In the genomic region with DNA sequence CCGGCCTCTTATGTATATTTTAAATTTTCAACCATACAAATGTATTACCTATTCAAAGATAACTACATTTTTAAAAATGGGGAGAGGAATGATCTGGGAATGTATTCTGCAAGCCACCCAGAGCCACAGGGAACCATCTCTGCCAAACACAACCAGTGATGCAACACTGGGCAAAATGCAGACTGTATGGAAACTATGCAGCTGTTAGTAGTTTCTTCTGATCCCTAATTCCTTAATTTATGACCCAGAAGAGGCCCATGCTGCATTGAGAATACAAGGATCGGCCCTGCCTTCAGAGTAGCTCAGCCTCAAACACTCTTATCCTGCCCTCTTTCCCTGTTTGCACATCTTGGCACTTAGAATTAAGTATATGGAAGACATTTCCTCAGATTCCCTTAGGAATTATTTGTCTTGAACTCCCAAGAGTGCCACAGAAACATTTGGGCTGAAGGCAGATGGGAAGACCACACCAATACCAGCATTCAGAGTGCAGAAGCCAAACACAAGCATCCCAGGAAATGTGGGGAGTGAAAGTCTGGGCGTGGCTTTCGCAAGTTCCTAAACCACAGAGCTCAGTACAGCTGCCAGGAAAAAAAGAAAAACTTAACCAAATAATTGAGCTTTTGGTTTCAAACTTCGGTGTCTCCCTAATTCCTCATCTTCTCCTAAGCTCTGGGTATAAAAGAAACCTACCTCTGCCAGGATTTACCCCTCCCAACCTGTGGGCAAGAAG, we compare ENCODE assay signal across 11 cellular contexts. TPM values are rescaled to one million over a fixed set of nuclear protein-coding genes. Genes with fewer than 3 reads are reported as not detected.
A peak's percentile ranks its signal among the peaks of the same experiment; 100 is the strongest.
DNase-seq lines count a peak whose midpoint lies in the region; ATAC-seq and TF ChIP-seq lines count a peak whose summit lies in the region.
"Had no signal": no experiment of that assay in that cellular context is flagged by ENCODE, and none has a peak within 500 bp of the region (broad histone marks: within the 10 kb centered on the region; RNA-seq: fewer than 3 reads in every experiment).

No MANE protein-coding gene starts in this region.

- H3K4ac ChIP-seq in H9 (ENCODE audit: low read depth, low read length), result no peak overlapping the region

- no peak overlapping the region for H3K4me2 ChIP-seq in H9 (ENCODE audit: insufficient read depth, insufficient read length, low read length)

- H3K27ac ChIP-seq in CD4-positive, alpha-beta T cell (ENCODE audit: low read depth, low read length), result no peak overlapping the region
- H3K27ac ChIP-seq in H9 (ENCODE audit: insufficient read length, low read depth, low read length) (no peak overlapping the region), substantia nigra (ENCODE audit: low read depth, low read length, poor library complexity, severe bottlenecking) (no peak overlapping the region)
- H3K27ac ChIP-seq: cardiac muscle cell had no signal

- no peak overlapping the region for H2AK5ac ChIP-seq in H9 (ENCODE audit: insufficient read length, low read length)

- H4K8ac ChIP-seq in H9 (replicated peaks; ENCODE audit: insufficient read length, low read depth, low read length), result no peak overlapping the region

- no CpG with 5 or more reads among the region's 5 CpGs for WGBS in H9 (ENCODE audit: extremely low coverage, insufficient read length, low lambda C conversion rate)

- no peak overlapping the region for H3K4me3 Mint-ChIP-seq in CD4-positive, alpha-beta T cell
- H3K4me3 Mint-ChIP-seq in osteocyte (ENCODE audit: unreplicated experiment) (peak overlapping the region; percentile 69), H9 (no peak overlapping the region)

- no peak overlapping the region for H4K91ac ChIP-seq in H9 (ENCODE audit: insufficient read length, low read depth, low read length)

- ATAC-seq in CD4-positive, alpha-beta T cell (ENCODE audit: poor library complexity), result no peak
- no peak for ATAC-seq in HG03460 (IDR thresholded peaks at IDR 0.05; ENCODE audit: unreplicated experiment)
- ATAC-seq: GM12878 had no signal

- no peaks in the 10 kb centered on the region for H3K4me1 ChIP-seq in H9 (ENCODE audit: insufficient read depth, low read length)

- H3K9ac ChIP-seq in H9 (ENCODE audit: extremely low read depth, insufficient read length, low read length), result no peak overlapping the region

- no peak overlapping the region for H4K5ac ChIP-seq in H9 (ENCODE audit: insufficient read length, low read depth, low read length)

- no peaks in the 10 kb centered on the region for H3K9me3 ChIP-seq in CD4-positive, alpha-beta T cell (ENCODE audit: control insufficient read depth, low read length)
- no peaks in the 10 kb centered on the region for H3K9me3 ChIP-seq in H9 (ENCODE audit: control insufficient read depth, low read depth, low read length)
- H3K9me3 ChIP-seq: ovary had no signal

- H3K27me3 Mint-ChIP-seq in CD4-positive, alpha-beta T cell, result no peaks in the 10 kb centered on the region
- H3K27me3 Mint-ChIP-seq in osteocyte (ENCODE audit: unreplicated experiment) (no peaks in the 10 kb centered on the region), H9 (ENCODE audit: low read depth) (no peaks in the 10 kb centered on the region)

- no peak overlapping the region for H3K23ac ChIP-seq in H9 (ENCODE audit: insufficient read length, low read depth, low read length)

- no peaks in the 10 kb centered on the region for H3K79me2 ChIP-seq in H9 (ENCODE audit: insufficient read depth, low read length)

- H3K36me3 Mint-ChIP-seq in CD4-positive, alpha-beta T cell (ENCODE audit: low read depth), result peaks cover 60% of the 10 kb centered on the region
- peaks cover 18% of the 10 kb centered on the region for H3K36me3 Mint-ChIP-seq in osteocyte (ENCODE audit: unreplicated experiment)
- H3K36me3 Mint-ChIP-seq in H9 (ENCODE audit: insufficient read depth in 1 of 3, low read depth in 3 of 3), result peaks cover 17 to 42% (median 42%) of the 10 kb centered on the region in 3 experiments

- POLR2A ChIA-PET in CD4-positive, alpha-beta T cell (lab: Charles Lee), result interaction anchor here (0.8 to 4.4 kb wide), 6 partner anchors 13 to 252 kb away, joined by 3 to 22 read pairs (median 5); partner anchors contain the start of genes IMP3, MAN2C1 and PTPN9

- H3K4me1 Mint-ChIP-seq in CD4-positive, alpha-beta T cell (ENCODE audit: low read depth), result peaks cover 27% of the 10 kb centered on the region
- H3K4me1 Mint-ChIP-seq in osteocyte (ENCODE audit: unreplicated experiment), result peaks cover 32% of the 10 kb centered on the region
- no peaks in the 10 kb centered on the region for H3K4me1 Mint-ChIP-seq in H9

- H4K20me1 ChIP-seq in H9 (ENCODE audit: control insufficient read depth, insufficient read depth, insufficient read length), result no peaks in the 10 kb centered on the region

- no peak overlapping the region for H2BK15ac ChIP-seq in H9 (ENCODE audit: low read depth, low read length)

- no peak overlapping the region for H3K18ac ChIP-seq in H9 (ENCODE audit: insufficient read length, low read depth, low read length)

- H3K9me3 Mint-ChIP-seq in CD4-positive, alpha-beta T cell, result no peaks in the 10 kb centered on the region
- H3K9me3 Mint-ChIP-seq in osteocyte (ENCODE audit: unreplicated experiment) (no peaks in the 10 kb centered on the region), H9 (no peaks in the 10 kb centered on the region)

- DNase-seq in CD4-positive, alpha-beta T cell, result no peak
- peak; percentile 64 for DNase-seq in RPMI7951 (ENCODE audit: low read depth)
- DNase-seq in epithelial cell of esophagus (ENCODE audit: low read depth), result peak; percentile 33
- DNase-seq in osteocyte (ENCODE audit: extremely low spot score, unreplicated experiment), result no peak
- no peak for DNase-seq in DMS 273 (lab: John Stamatoyannopoulos, UW; ENCODE audit: unreplicated experiment)
- DNase-seq in H9, result no peak
- DNase-seq in substantia nigra (lab: John Stamatoyannopoulos, UW), result no peak

- H3K27me3 ChIP-seq in CD4-positive, alpha-beta T cell (ENCODE audit: control insufficient read depth, insufficient read depth, low read length), result no peaks in the 10 kb centered on the region
- peaks cover 2% of the 10 kb centered on the region; the same call in 1 of the 2 replicates for H3K27me3 ChIP-seq in H9 (ENCODE audit: insufficient read depth, low read length)
- H3K27me3 ChIP-seq: cardiac muscle cell, ovary had no signal

- no peak overlapping the region for H3T11ph ChIP-seq in H9 (ENCODE audit: low read length)

- H3K79me1 ChIP-seq in H9 (ENCODE audit: insufficient read depth, low read depth, low read length, poor library complexity, severe bottlenecking), result no peaks in the 10 kb centered on the region

- no peak overlapping the region for H2BK12ac ChIP-seq in H9 (ENCODE audit: insufficient read length, low read depth, low read length)

- no peaks in the 10 kb centered on the region for H3K23me2 ChIP-seq in H9 (ENCODE audit: insufficient read length, low read depth, low read length, poor library complexity, severe bottlenecking)

- no peak overlapping the region for H3K56ac ChIP-seq in H9 (ENCODE audit: insufficient read length, low read depth, low read length)

- H2BK120ac ChIP-seq in H9 (ENCODE audit: low read depth, low read length, poor library complexity, severe bottlenecking), result no peak overlapping the region

- no peak overlapping the region for H2BK20ac ChIP-seq in H9 (ENCODE audit: low read depth, low read length, poor library complexity, severe bottlenecking)

- peak overlapping the region; percentile 79 for H3K27ac Mint-ChIP-seq in CD4-positive, alpha-beta T cell
- H3K27ac Mint-ChIP-seq in osteocyte (ENCODE audit: unreplicated experiment) (peak overlapping the region; percentile 94), H9 (peak overlapping the region in 1 of 3 experiments; percentile 45; a peak in 1 of 7 replicates)

- intact Hi-C loops in CD4-positive, alpha-beta T cell (cut with DNase I, micrococcal nuclease), result loop anchor here in 1 of 2 experiments (10.0 kb wide), 5 partner anchors 45 to 1805 kb away; partner anchors contain the start of genes COX5A, HMG20A, PEAK1 and PML

- no peak overlapping the region for H3K14ac ChIP-seq in H9 (ENCODE audit: insufficient read depth, low read length)

- no peak for TF ChIP-seq CTCF in CD4-positive, alpha-beta T cell (IDR thresholded peaks at IDR 0.05)
- TF ChIP-seq CTCF in epithelial cell of esophagus (IDR thresholded peaks at IDR 0.05; ENCODE audit: insufficient read depth, low read depth, low read length, missing control alignments) (no peak), osteocyte (IDR thresholded peaks at IDR 0.05) (no peak), H9 (conservative IDR thresholded peaks at IDR 0.05) (no peak)

- H3K4me3 ChIP-seq in epithelial cell of esophagus (ENCODE audit: low read length), result no peak overlapping the region
- H3K4me3 ChIP-seq: cardiac muscle cell, GM12878, ovary had no signal

- no peak overlapping the region for H2AFZ ChIP-seq in H9 (ENCODE audit: low read length)

- CTCF ChIA-PET in CD4-positive, alpha-beta T cell (lab: Charles Lee), result interaction anchor here (0.6 to 2.4 kb wide), 2 partner anchors 20 to 28 kb away, joined by 3 to 7 read pairs; partner anchors contain the start of genes IMP3 and SNX33

- no peak overlapping the region for H2BK5ac ChIP-seq in H9 (ENCODE audit: insufficient read length, low read length)

RNA-seq across cellular contexts. Expression of gene SNUPN, which starts 5.3 kb away (rescaled TPM):
- 10 to 100 TPM; 10.0 to 11.6 TPM for total RNA-seq in CD4-positive, alpha-beta T cell
- 30.5 and 33.2 TPM in 2 replicates for total RNA-seq in RPMI7951 (2014; rRNA removed; shearing (Covaris generic))
- total RNA-seq in osteocyte, result 27.0 and 27.9 TPM in 2 replicates
- 29.8 and 32.7 TPM in 2 replicates for total RNA-seq in H9 (2021)

RNA-seq across cellular contexts. Expression of gene IMP3, which starts 19.8 kb away (rescaled TPM):
- total RNA-seq in CD4-positive, alpha-beta T cell, result 10 to 100 TPM; 48.4 to 50.4 TPM
- 127 and 153 TPM in 2 replicates for total RNA-seq in RPMI7951 (2014; rRNA removed; shearing (Covaris generic))
- total RNA-seq in osteocyte, result 31.9 and 36.5 TPM in 2 replicates
- 97.9 and 106 TPM in 2 replicates for total RNA-seq in H9 (2021)

RNA-seq across cellular contexts. Expression of gene SNX33, which starts 27.5 kb away (rescaled TPM):
- under 1 TPM; 0.59 to 0.82 TPM for total RNA-seq in CD4-positive, alpha-beta T cell
- 7.1 and 8.1 TPM in 2 replicates for total RNA-seq in RPMI7951 (2014; rRNA removed; shearing (Covaris generic))
- total RNA-seq in osteocyte (36.3 and 36.7 TPM in 2 replicates), H9 (2021) (17.7 and 18.7 TPM in 2 replicates)

RNA-seq across cellular contexts. Expression of gene PTPN9, which starts 41.1 kb away (rescaled TPM):
- 1 to 10 TPM; 8.1 to 8.2 TPM for total RNA-seq in CD4-positive, alpha-beta T cell
- 22.4 and 27.8 TPM in 2 replicates for total RNA-seq in RPMI7951 (2014; rRNA removed; shearing (Covaris generic))
- 50.1 and 53.4 TPM in 2 replicates for total RNA-seq in osteocyte
- 40.9 and 42.2 TPM in 2 replicates for total RNA-seq in H9 (2021)

Comparison
In these comparisons a context has a peak if more than half of its experiments do, and no peak if none do; other contexts are left out.
1. DNase-seq: peak in RPMI7951 (single experiment) and epithelial cell of esophagus (single experiment); none in CD4-positive, alpha-beta T cell (0 of 10), osteocyte (single experiment), DMS 273 (single experiment), H9 (single experiment) and substantia nigra (0 of 49).